Comparison of ENCODE assay signal across 9 cellular contexts in the genomic region with DNA sequence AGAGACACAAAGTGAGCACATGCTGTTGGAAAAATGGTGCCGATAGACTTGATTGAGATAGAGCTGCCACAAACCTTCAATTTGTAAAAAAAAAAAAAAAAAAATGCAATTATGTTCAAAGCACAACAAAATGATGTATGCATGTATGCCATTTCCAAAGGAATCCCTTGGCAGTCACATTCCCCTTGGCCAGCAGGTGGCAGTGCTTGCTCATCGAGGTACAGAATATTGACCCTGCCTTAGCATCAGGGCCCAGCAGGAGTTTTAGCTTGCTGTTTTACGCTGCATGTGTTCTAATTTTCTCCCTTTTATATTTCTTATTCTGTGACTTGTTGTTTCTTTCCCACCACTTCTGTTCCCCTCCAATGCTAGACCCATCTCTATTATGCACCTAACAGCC. TPM values are rescaled to one million over a fixed set of nuclear protein-coding genes. Genes with fewer than 3 reads are reported as not detected.
DNase-seq lines count a peak whose midpoint lies in the region; ATAC-seq, FAIRE-seq and TF ChIP-seq lines count a peak whose summit lies in the region.
"Had no signal": no experiment of that assay in that cellular context is flagged by ENCODE, and none has a peak within 500 bp of the region (broad histone marks: within the 10 kb centered on the region; RNA-seq: fewer than 3 reads in every experiment).

No MANE protein-coding gene starts in this region.

- H3K79me2 ChIP-seq in OCI-LY3 (ENCODE audit: low read length): no peaks in the 10 kb centered on the region

- POLR2A ChIA-PET in CD8-positive, alpha-beta T cell (lab: Charles Lee): interaction anchor here (1.0 to 2.9 kb wide), 2 partner anchors 30 to 80 kb away, joined by 3 to 15 read pairs; no protein-coding TSS in a partner anchor

- CTCF ChIA-PET in CD8-positive, alpha-beta T cell (lab: Charles Lee): interaction anchor here (0.6 to 9.6 kb wide), 29 partner anchors 9 to 582 kb away, joined by 3 to 202 read pairs (median 4); partner anchors contain the start of gene RPGR

- ATAC-seq in CD8-positive, alpha-beta T cell: peak; percentile 79
- ATAC-seq in GM19468 (IDR thresholded peaks at IDR 0.05; ENCODE audit: extremely low read depth, unreplicated experiment): peak; percentile 76

- peak overlapping the region; percentile 32 for H3K4me3 Mint-ChIP-seq in CD8-positive, alpha-beta T cell
- H3K4me3 Mint-ChIP-seq in nephron progenitor cell: no peak overlapping the region
- no peak overlapping the region for H3K4me3 Mint-ChIP-seq in stimulated activated naive CD8-positive, alpha-beta T cell treated with anti-CD3 and anti-CD28 coated beads, Interleukin-15, Interleukin-2, amounts not matched to agents 100 ng/mL and 50 ng/mL, for 24 hours

- no peaks in the 10 kb centered on the region for H3K27me3 ChIP-seq in CD8-positive, alpha-beta T cell (ENCODE audit: insufficient read depth, low read length)
- H3K27me3 ChIP-seq in OCI-LY3 (ENCODE audit: low read depth, low read length): no peaks in the 10 kb centered on the region
- no peaks in the 10 kb centered on the region for H3K27me3 ChIP-seq in esophagus squamous epithelium

- H3K36me3 Mint-ChIP-seq in CD8-positive, alpha-beta T cell: no peaks in the 10 kb centered on the region
- H3K36me3 Mint-ChIP-seq in nephron progenitor cell (ENCODE audit: low read depth): no peaks in the 10 kb centered on the region
- H3K36me3 Mint-ChIP-seq in stimulated activated naive CD8-positive, alpha-beta T cell treated with anti-CD3 and anti-CD28 coated beads, Interleukin-15, Interleukin-2, amounts not matched to agents 100 ng/mL and 50 ng/mL, for 24 hours (ENCODE audit: low read depth): no peaks in the 10 kb centered on the region

- H3K27me3 Mint-ChIP-seq in CD8-positive, alpha-beta T cell (ENCODE audit: low read depth): no peaks in the 10 kb centered on the region
- H3K27me3 Mint-ChIP-seq in nephron progenitor cell (ENCODE audit: low read depth, poor library complexity): peaks cover 4% of the 10 kb centered on the region
- no peaks in the 10 kb centered on the region for H3K27me3 Mint-ChIP-seq in stimulated activated naive CD8-positive, alpha-beta T cell treated with anti-CD3 and anti-CD28 coated beads, Interleukin-15, Interleukin-2, amounts not matched to agents 100 ng/mL and 50 ng/mL, for 24 hours

- 13 to 18% methylated on average over 3 of the region's 3 CpGs for WGBS in esophagus squamous epithelium, 2 donors

- H3K4me3 ChIP-seq in CD8-positive, alpha-beta T cell (ENCODE audit: low read depth, low read length): no peak overlapping the region
- H3K4me3 ChIP-seq in OCI-LY3 (ENCODE audit: low read length) (peak overlapping the region; percentile 51), esophagus squamous epithelium (no peak overlapping the region)

- no peaks in the 10 kb centered on the region for H3K9me3 ChIP-seq in CD8-positive, alpha-beta T cell (ENCODE audit: low read length)
- H3K9me3 ChIP-seq in OCI-LY3 (ENCODE audit: insufficient read depth, low read length): no peaks in the 10 kb centered on the region
- no peaks in the 10 kb centered on the region for H3K9me3 ChIP-seq in esophagus squamous epithelium

- H3K27ac ChIP-seq in CD8-positive, alpha-beta T cell (ENCODE audit: low read depth, low read length): no peak overlapping the region
- H3K27ac ChIP-seq in OCI-LY3 (ENCODE audit: low read length) (peak overlapping the region; percentile 99), esophagus squamous epithelium (no peak overlapping the region)

- peak overlapping the region; percentile 85 for H3K4me2 ChIP-seq in OCI-LY3 (ENCODE audit: low read length)

- H3K4me1 Mint-ChIP-seq in CD8-positive, alpha-beta T cell (ENCODE audit: low read depth): peaks cover 9% of the 10 kb centered on the region
- peaks cover 11% of the 10 kb centered on the region for H3K4me1 Mint-ChIP-seq in nephron progenitor cell
- peaks cover 24% of the 10 kb centered on the region for H3K4me1 Mint-ChIP-seq in stimulated activated naive CD8-positive, alpha-beta T cell treated with anti-CD3 and anti-CD28 coated beads, Interleukin-15, Interleukin-2, amounts not matched to agents 100 ng/mL and 50 ng/mL, for 24 hours (ENCODE audit: low read depth)

- H3K9ac ChIP-seq in OCI-LY3 (ENCODE audit: low read length): peak overlapping the region; percentile 74

- peak; percentile 67 for TF ChIP-seq CTCF in CD8-positive, alpha-beta T cell (IDR thresholded peaks at IDR 0.05)
- TF ChIP-seq CTCF in OCI-LY3 (IDR thresholded peaks at IDR 0.05; ENCODE audit: low read depth, low read length): peak; percentile 76
- peak; percentile 69 to 82 (median 79) for TF ChIP-seq CTCF in esophagus squamous epithelium (IDR thresholded peaks at IDR 0.05)
- TF ChIP-seq CTCF in nephron progenitor cell (IDR thresholded peaks at IDR 0.05): peak; percentile 67

- H4K20me1 ChIP-seq in OCI-LY3 (ENCODE audit: insufficient read depth, low read length): no peaks in the 10 kb centered on the region

- no peak overlapping the region for H3K27ac Mint-ChIP-seq in CD8-positive, alpha-beta T cell
- no peak overlapping the region for H3K27ac Mint-ChIP-seq in nephron progenitor cell
- H3K27ac Mint-ChIP-seq in stimulated activated naive CD8-positive, alpha-beta T cell treated with anti-CD3 and anti-CD28 coated beads, Interleukin-15, Interleukin-2, amounts not matched to agents 100 ng/mL and 50 ng/mL, for 24 hours: peak overlapping the region; percentile 92

- intact Hi-C loops in CD8-positive, alpha-beta T cell (cut with DNase I, micrococcal nuclease): loop anchor here (1.0 to 10.0 kb wide), 4 partner anchors 80 to 579 kb away; partner anchors contain the start of gene RPGR (in 1 of the 2)
- intact Hi-C loops in esophagus squamous epithelium (cut with DNase I): no loop called here

- TF ChIP-seq POLR2A in esophagus squamous epithelium (IDR thresholded peaks at IDR 0.05): no peak

- peaks cover 5% of the 10 kb centered on the region for H3K4me1 ChIP-seq in CD8-positive, alpha-beta T cell (ENCODE audit: insufficient read depth, low read length)
- H3K4me1 ChIP-seq in OCI-LY3 (ENCODE audit: low read length): peaks cover 27% of the 10 kb centered on the region
- H3K4me1 ChIP-seq in esophagus squamous epithelium: no peaks in the 10 kb centered on the region

- FAIRE-seq in HTR-8/SVneo (lab: Jason Lieb, UNC): no peak

- DNase-seq in CD8-positive, alpha-beta T cell: peak; percentile 56 to 85 (median 75)
- DNase-seq in HTR-8/SVneo (ENCODE audit: insufficient read length, low spot score) (peak; percentile 14), activated T-cell treated with anti-CD3 and anti-CD28 coated beads for 48 hours (ENCODE audit: low read depth) (peak; percentile 43), esophagus squamous epithelium (lab: John Stamatoyannopoulos, UW) (no peak), nephron progenitor cell (peak; percentile 72)

- no peaks in the 10 kb centered on the region for H3K9me3 Mint-ChIP-seq in CD8-positive, alpha-beta T cell
- H3K9me3 Mint-ChIP-seq in nephron progenitor cell: peaks cover 25% of the 10 kb centered on the region
- H3K9me3 Mint-ChIP-seq in stimulated activated naive CD8-positive, alpha-beta T cell treated with anti-CD3 and anti-CD28 coated beads, Interleukin-15, Interleukin-2, amounts not matched to agents 100 ng/mL and 50 ng/mL, for 24 hours: no peaks in the 10 kb centered on the region

- H3K36me3 ChIP-seq in CD8-positive, alpha-beta T cell (ENCODE audit: insufficient read depth, low read length): no peaks in the 10 kb centered on the region
- H3K36me3 ChIP-seq in OCI-LY3 (replicated peaks; ENCODE audit: low read depth, low read length) (no peaks in the 10 kb centered on the region), esophagus squamous epithelium (no peaks in the 10 kb centered on the region)

- H2AFZ ChIP-seq in OCI-LY3 (ENCODE audit: low read depth, low read length): peak overlapping the region; percentile 42; the same call in 1 of the 2 replicates

RNA-seq across cellular contexts. Expression of gene CYBB, which starts 34.5 kb away (rescaled TPM):
- under 1 TPM; 0.35 to 0.53 TPM for total RNA-seq in CD8-positive, alpha-beta T cell
- 10 to 100 TPM in 2 of 4 donors, 1 to 10 TPM in 2; 1.1 to 22.1 (median 8.2) TPM for total RNA-seq in esophagus squamous epithelium
- total RNA-seq: activated CD8-positive, alpha-beta memory T cell treated with anti-CD3 and anti-CD28 coated beads for 36 hours had no signal

RNA-seq across cellular contexts. Expression of gene XK, which starts 59.8 kb away (rescaled TPM):
- total RNA-seq in CD8-positive, alpha-beta T cell: not detected
- 1 to 10 TPM; 2.2 to 3.1 (median 2.7) TPM for total RNA-seq in esophagus squamous epithelium
